ENCODE assay signal across 20 cellular contexts in genomic region chr17:51231999-51232398, GRCh38.
"Had no signal": no experiment of that assay in that cellular context is flagged by ENCODE, and none has a peak within 500 bp of the region (broad histone marks: within the 10 kb centered on the region; RNA-seq: fewer than 3 reads in every experiment).

No MANE protein-coding gene starts in this region.

- H3K9me3 Mint-ChIP-seq: activated CD8-positive, alpha-beta T cell treated with anti-CD3 and anti-CD28 coated beads for 36 hours; activated naive CD4-positive, alpha-beta T cell treated with anti-CD3 and anti-CD28 coated beads, Interleukin-2, amount 50 U/mL, for 72 hours; naive B cell; T-cell had no signal

- H3K27me3 Mint-ChIP-seq: activated CD4-positive, alpha-beta T cell treated with anti-CD3 and anti-CD28 coated beads for 36 hours; activated CD8-positive, alpha-beta T cell treated with anti-CD3 and anti-CD28 coated beads for 36 hours; naive B cell; T-cell had no signal

- H3K4me3 Mint-ChIP-seq: activated CD4-positive, alpha-beta T cell treated with anti-CD3 and anti-CD28 coated beads for 36 hours; activated CD8-positive, alpha-beta T cell treated with anti-CD3 and anti-CD28 coated beads for 36 hours; naive B cell; T-cell had no signal

- ATAC-seq: activated CD4-positive, alpha-beta T cell treated with anti-CD3 and anti-CD28 coated beads for 36 hours; activated CD8-positive, alpha-beta T cell treated with anti-CD3 and anti-CD28 coated beads for 36 hours; activated naive CD4-positive, alpha-beta T cell treated with anti-CD3 and anti-CD28 coated beads, Interleukin-2, amount 50 U/mL, for 72 hours; foreskin keratinocyte; left cardiac atrium; T-cell had no signal

- H3K36me3 Mint-ChIP-seq: activated naive CD4-positive, alpha-beta T cell treated with anti-CD3 and anti-CD28 coated beads, Interleukin-2, amount 50 U/mL, for 72 hours; naive B cell had no signal

- H3K27ac Mint-ChIP-seq: activated CD4-positive, alpha-beta T cell treated with anti-CD3 and anti-CD28 coated beads for 36 hours; activated CD8-positive, alpha-beta T cell treated with anti-CD3 and anti-CD28 coated beads for 36 hours; activated naive CD4-positive, alpha-beta T cell treated with anti-CD3 and anti-CD28 coated beads, Interleukin-2, amount 50 U/mL, for 72 hours; T-cell had no signal

- DNase-seq: activated CD4-positive, alpha-beta T cell treated with anti-CD3 and anti-CD28 coated beads for 36 hours; activated CD8-positive, alpha-beta T cell treated with anti-CD3 and anti-CD28 coated beads for 36 hours; activated gamma-delta T cell; activated T-cell treated with anti-CD3 and anti-CD28 coated beads, Interleukin-2, amount 50 U/mL, for 48 hours; amniotic stem cell; caudate nucleus; effector CD4-positive, alpha-beta T cell; esophagus squamous epithelium; foreskin keratinocyte; left cardiac atrium; midbrain; naive B cell; retina; stimulated activated CD4-positive, alpha-beta T cell treated with anti-CD3 and anti-CD28 coated beads, Interleukin-15, amount 100 ng/mL, for 24 hours; stimulated activated CD4-positive, alpha-beta T cell treated with anti-CD3 and anti-CD28 coated beads, Interleukin-4, amount 100 ng/mL, for 1 hour; stimulated activated naive CD4-positive, alpha-beta T cell treated with Interleukin-2 at 50 U/mL for 16 hours; T-cell; T1000; trophoblast cell had no signal
